In the genomic region with DNA sequence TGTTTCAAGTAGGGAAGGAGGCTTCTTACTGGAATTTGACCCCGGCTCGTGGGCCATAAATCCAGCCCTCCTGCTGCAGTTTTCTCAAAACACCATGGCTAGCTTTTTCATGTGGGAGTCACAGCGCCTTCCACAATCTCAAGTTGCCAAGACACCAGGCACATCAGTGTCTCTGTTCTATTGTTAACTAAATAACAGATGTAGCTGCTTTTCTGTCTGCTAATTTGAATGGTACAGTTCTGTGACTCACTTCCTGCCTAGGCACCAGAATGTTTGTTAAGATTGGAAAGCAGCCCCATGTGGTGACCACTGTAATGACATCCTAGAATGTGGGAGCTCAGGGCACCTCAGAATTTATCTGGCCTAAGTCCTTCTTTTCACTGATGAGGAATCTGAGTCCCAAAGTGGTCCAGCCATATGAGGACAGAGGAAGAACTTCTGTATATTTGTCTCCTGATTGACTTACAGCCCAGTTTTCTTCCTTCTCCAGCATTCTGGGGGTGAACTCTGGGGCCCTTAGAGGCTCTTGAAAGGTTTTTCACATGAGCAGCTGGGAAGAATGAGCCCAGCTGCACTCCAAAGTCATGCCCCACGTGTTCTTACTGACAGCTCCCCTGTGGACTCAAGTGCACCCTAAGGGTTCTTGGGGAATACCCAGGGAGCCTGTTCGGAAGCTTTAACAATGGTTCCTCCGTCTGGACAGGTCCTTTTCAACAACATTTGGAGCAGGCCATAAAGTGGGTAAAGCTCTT, we compare ENCODE assay signal across 8 cellular contexts. TPM values are rescaled to one million over a fixed set of nuclear protein-coding genes. Genes with fewer than 3 reads are reported as not detected.
DNase-seq lines count a peak whose midpoint lies in the region; TF ChIP-seq lines count a peak whose summit lies in the region.

No MANE protein-coding gene starts in this region.

- H3K9ac ChIP-seq in rectal smooth muscle tissue (ENCODE audit: low read length) = no peak overlapping the region

- H3K4me3 ChIP-seq in WI38 (ENCODE audit: low read depth, low read length) = peak overlapping the region; percentile 1; the same call in 1 of the 2 replicates
- no peak overlapping the region for H3K4me3 ChIP-seq in epithelial cell of proximal tubule (ENCODE audit: low read depth, low read length)
- H3K4me3 ChIP-seq in rectal smooth muscle tissue (ENCODE audit: low read length) = no peak overlapping the region

- no peaks in the 10 kb centered on the region for H3K27me3 ChIP-seq in rectal smooth muscle tissue (ENCODE audit: control insufficient read depth, insufficient read depth, low read length)

- H3K4me1 ChIP-seq in rectal smooth muscle tissue (ENCODE audit: control insufficient read depth, insufficient read depth, low read length) = peaks cover 4% of the 10 kb centered on the region

- peaks cover 6% of the 10 kb centered on the region for H3K36me3 ChIP-seq in rectal smooth muscle tissue (ENCODE audit: control insufficient read depth, insufficient read depth, low read length)

- H3K27ac ChIP-seq in rectal smooth muscle tissue (ENCODE audit: low read depth, low read length) = peak overlapping the region; percentile 59

- DNase-seq in EL (peak; percentile 80), GM20000 (ENCODE audit: low spot score) (peak; percentile 33), HPDE6-E6E7 (ENCODE audit: extremely low spot score) (peak; percentile 74), epithelial cell of proximal tubule (ENCODE audit: low read depth) (no peak), NCI-H2196 (lab: John Stamatoyannopoulos, UW; ENCODE audit: unreplicated experiment) (no peak), putamen (ENCODE audit: low spot score) (no peak)

- TF ChIP-seq CTCF in GM20000 (IDR thresholded peaks at IDR 0.05; ENCODE audit: extremely low read depth, missing control alignments) (no peak), WI38 (IDR thresholded peaks at IDR 0.05; ENCODE audit: low read depth, low read length) (peak; percentile 29), epithelial cell of proximal tubule (conservative IDR thresholded peaks at IDR 0.05; ENCODE audit: low read depth, low read length) (peak; percentile 48)

RNA-seq across cellular contexts. Expression of gene TRIM45, which starts 27.5 kb away (rescaled TPM):
- total RNA-seq in epithelial cell of proximal tubule = 5.1 and 8.2 TPM in 2 replicates

RNA-seq across cellular contexts. Expression of gene TTF2, which starts 33.9 kb away (rescaled TPM):
- 31.8 and 53.0 TPM in 2 replicates for total RNA-seq in epithelial cell of proximal tubule

Comparison
In these comparisons a context has a peak if more than half of its experiments do, and no peak if none do; other contexts are left out.
1. DNase-seq: peak in EL (single experiment), GM20000 (single experiment) and HPDE6-E6E7 (single experiment); none in epithelial cell of proximal tubule (single experiment), NCI-H2196 (single experiment) and putamen (single experiment).